In genomic region chr11:59172345-59173079, GRCh38 we compare ENCODE assay signal across 8 cellular contexts. TPM values are rescaled to one million over a fixed set of nuclear protein-coding genes. Genes with fewer than 3 reads are reported as not detected.
DNase-seq lines count a peak whose midpoint lies in the region; ATAC-seq and TF ChIP-seq lines count a peak whose summit lies in the region.

No MANE protein-coding gene starts in this region.

- DNase-seq in activated CD4-positive, CD25-positive, alpha-beta regulatory T cell treated with anti-CD3 and anti-CD28 coated beads, Interleukin-2, amount 50 U/mL, for 72 hours = peak; percentile 49
- no peak for DNase-seq in activated CD4-positive, CD25-positive, alpha-beta regulatory T cell (lab: John Stamatoyannopoulos, UW)
- DNase-seq in Peyer's patch (peak; percentile 69 to 80 (median 71)), cardiac fibroblast (ENCODE audit: low read depth in 2 of 2) (no peak), left lobe of liver (ENCODE audit: low spot score) (peak; percentile 65), GDM1 (lab: John Stamatoyannopoulos, UW) (no peak)

- H3K9me3 ChIP-seq in Peyer's patch (no peaks in the 10 kb centered on the region), subcutaneous abdominal adipose tissue (ENCODE audit: control insufficient read depth in 5 of 5, low read length in 5 of 5) (no peaks in the 10 kb centered on the region)

- no peaks in the 10 kb centered on the region for H3K27me3 ChIP-seq in Peyer's patch
- no peaks in the 10 kb centered on the region for H3K27me3 ChIP-seq in subcutaneous abdominal adipose tissue (ENCODE audit: control insufficient read depth in 5 of 5, insufficient read depth in 4 of 5, low read length in 5 of 5)

- H3K36me3 ChIP-seq in Peyer's patch (no peaks in the 10 kb centered on the region), subcutaneous abdominal adipose tissue (ENCODE audit: control insufficient read depth in 5 of 5, insufficient read depth in 5 of 5, low read length in 5 of 5) (peaks cover 0 to 4% (median 0%) of the 10 kb centered on the region in 5 donors)

- peak overlapping the region; percentile 69 to 95 (median 88) for H3K27ac ChIP-seq in Peyer's patch
- peak overlapping the region; percentile 83 for H3K27ac ChIP-seq in subcutaneous abdominal adipose tissue (ENCODE audit: low read depth, low read length)

- peak overlapping the region; percentile 78 to 93 (median 90) for H3K9ac ChIP-seq in subcutaneous abdominal adipose tissue (ENCODE audit: low read length in 5 of 5)

- peak overlapping the region; percentile 79 to 93 (median 88) for H3K4me3 ChIP-seq in Peyer's patch
- peak overlapping the region; percentile 61 to 64 for H3K4me3 ChIP-seq in cardiac fibroblast (replicated peaks in 1 of 2; ENCODE audit: low read depth in 2 of 2, low read length in 2 of 2)
- H3K4me3 ChIP-seq in subcutaneous abdominal adipose tissue (ENCODE audit: low read depth in 1 of 5, low read length in 5 of 5) = peak overlapping the region; percentile 70 to 96 (median 90)

- peak; percentile 28 for ATAC-seq in HG02840 (IDR thresholded peaks at IDR 0.05; ENCODE audit: low FRiP score, unreplicated experiment)
- ATAC-seq in left lobe of liver = peak; percentile 24

- no peak for TF ChIP-seq POLR2A in Peyer's patch (IDR thresholded peaks at IDR 0.05)

- H3K4me1 ChIP-seq in Peyer's patch (peaks cover 0 to 26% (median 6%) of the 10 kb centered on the region in 4 donors), subcutaneous abdominal adipose tissue (ENCODE audit: control insufficient read depth in 5 of 5, insufficient read depth in 5 of 5, low read length in 5 of 5) (peaks cover 0 to 54% (median 42%) of the 10 kb centered on the region in 5 donors)

- TF ChIP-seq CTCF in Peyer's patch (IDR thresholded peaks at IDR 0.05) (no peak), cardiac fibroblast (IDR thresholded peaks at IDR 0.05; ENCODE audit: low read depth, low read length) (no peak)

RNA-seq across cellular contexts. Expression of gene DTX4, which starts 0.6 kb away (rescaled TPM):
- total RNA-seq in Peyer's patch = 10 to 100 TPM; 41.3 to 93.8 (median 60.9) TPM
- total RNA-seq in left lobe of liver = 19.9 TPM

RNA-seq across cellular contexts. Expression of gene FAM111A, which starts 29.9 kb away (rescaled TPM):
- 10 to 100 TPM; 43.0 to 96.6 (median 68.5) TPM for total RNA-seq in Peyer's patch
- total RNA-seq in left lobe of liver = 9.3 TPM

RNA-seq across cellular contexts. Expression of gene MPEG1, which starts 40.2 kb away (rescaled TPM):
- total RNA-seq in Peyer's patch (10 to 100 TPM in 1 of 4 donors, 1 to 10 TPM in 3; 3.5 to 51.2 (median 6.0) TPM), left lobe of liver (5.7 TPM)

Comparison
In these comparisons a context has a peak if more than half of its experiments do, and no peak if none do; other contexts are left out.
1. DNase-seq: peak in activated CD4-positive, CD25-positive, alpha-beta regulatory T cell treated with anti-CD3 and anti-CD28 coated beads, Interleukin-2, amount 50 U/mL, for 72 hours (single experiment), Peyer's patch (3 of 3) and left lobe of liver (single experiment); none in activated CD4-positive, CD25-positive, alpha-beta regulatory T cell (0 of 4), cardiac fibroblast (0 of 2) and GDM1 (single experiment).
2. Peak in every context shown above with its lines, with median percentiles within 50 percentile points of each other: H3K4me3 ChIP-seq.